7 cellular contexts compared by ENCODE assay signal in the genomic region with DNA sequence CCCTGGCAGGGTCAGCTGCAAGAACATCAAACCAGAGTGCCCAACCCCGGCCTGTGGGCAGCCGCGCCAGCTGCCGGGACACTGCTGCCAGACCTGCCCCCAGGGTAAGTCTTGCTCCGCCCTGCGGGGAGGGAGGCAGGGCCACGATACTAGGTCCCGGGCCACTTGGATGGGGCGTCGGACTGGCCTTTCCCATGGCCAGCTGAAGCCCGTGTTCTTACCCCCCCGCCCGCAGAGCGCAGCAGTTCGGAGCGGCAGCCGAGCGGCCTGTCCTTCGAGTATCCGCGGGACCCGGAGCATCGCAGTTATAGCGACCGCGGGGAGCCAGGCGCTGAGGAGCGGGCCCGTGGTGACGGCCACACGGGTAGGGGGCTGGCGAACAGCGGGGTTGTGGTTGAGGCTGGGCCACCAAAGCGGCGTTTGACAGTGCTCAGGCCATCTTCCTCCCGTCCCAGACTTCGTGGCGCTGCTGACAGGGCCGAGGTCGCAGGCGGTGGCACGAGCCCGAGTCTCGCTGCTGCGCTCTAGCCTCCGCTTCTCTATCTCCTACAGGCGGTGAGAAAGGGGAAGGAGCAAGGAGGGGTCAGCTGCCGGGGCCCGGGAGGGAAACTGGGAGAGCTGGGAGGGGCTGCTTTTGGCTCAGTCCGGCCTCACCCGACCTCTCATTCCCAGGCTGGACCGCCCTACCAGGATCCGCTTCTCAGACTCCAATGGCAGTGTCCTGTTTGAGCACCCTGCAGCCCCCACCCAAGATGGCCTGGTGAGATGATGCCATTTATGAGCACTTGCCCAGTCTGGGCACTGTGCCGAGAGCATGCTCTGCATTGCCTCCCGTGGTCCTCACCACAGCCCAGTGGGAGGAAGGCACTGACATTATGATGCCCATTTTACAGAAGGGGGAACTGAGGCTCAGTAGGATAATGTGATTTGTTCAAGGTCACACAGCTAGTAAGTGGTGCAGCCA. TPM values are rescaled to one million over a fixed set of nuclear protein-coding genes. Genes with fewer than 3 reads are reported as not detected.
DNase-seq lines count a peak whose midpoint lies in the region; TF ChIP-seq lines count a peak whose summit lies in the region.
"Had no signal": no experiment of that assay in that cellular context is flagged by ENCODE, and none has a peak within 500 bp of the region (broad histone marks: within the 10 kb centered on the region; RNA-seq: fewer than 3 reads in every experiment).

No MANE protein-coding gene starts in this region.

- no peak for TF ChIP-seq CTCF in suprapubic skin (IDR thresholded peaks at IDR 0.05)

- peak; percentile 67 for DNase-seq in activated CD8-positive, alpha-beta memory T cell treated with anti-CD3 and anti-CD28 coated beads for 24 hours
- no peak for DNase-seq in activated CD8-positive, alpha-beta memory T cell treated with anti-CD3 and anti-CD28 coated beads, Interleukin-2, amount 50 U/mL, for 48 hours
- DNase-seq in suprapubic skin (ENCODE audit: low spot score in 2 of 2) (peak in 1 of 2 donors; percentile 66), erythroblast (lab: John Stamatoyannopoulos, UW) (no peak), NCI-H2171 treated with DMSO at 0.1 percent for 48 hours (lab: John Stamatoyannopoulos, UW) (no peak)

- peaks cover 49% of the 10 kb centered on the region for H3K27me3 ChIP-seq in iPS-18a (ENCODE audit: control insufficient read depth, insufficient read depth, low read length)
- peaks cover 41% of the 10 kb centered on the region for H3K27me3 ChIP-seq in suprapubic skin

- H3K36me3 ChIP-seq in iPS-18a (ENCODE audit: control insufficient read depth, low read depth, low read length) (no peaks in the 10 kb centered on the region), suprapubic skin (peaks cover 5% of the 10 kb centered on the region)

- H3K27ac ChIP-seq in iPS-18a (ENCODE audit: low read length), result no peak overlapping the region
- H3K27ac ChIP-seq in suprapubic skin, result peak overlapping the region; percentile 41

- H3K9ac ChIP-seq in iPS-18a (ENCODE audit: low read length), result no peak overlapping the region

- H3K9me3 ChIP-seq in iPS-18a (ENCODE audit: control insufficient read depth, low read depth, low read length) (no peaks in the 10 kb centered on the region), suprapubic skin (no peaks in the 10 kb centered on the region)

- H3K4me1 ChIP-seq in iPS-18a (ENCODE audit: control insufficient read depth, low read depth, low read length) (peaks cover 20% of the 10 kb centered on the region), suprapubic skin (peaks cover 24% of the 10 kb centered on the region)

- no peak for TF ChIP-seq POLR2A in suprapubic skin (IDR thresholded peaks at IDR 0.05)
- no peak for TF ChIP-seq POLR2A in erythroblast (IDR thresholded peaks at IDR 0.05; ENCODE audit: low read length)

- H3K4me3 ChIP-seq in iPS-18a (ENCODE audit: low read length) (peak overlapping the region; percentile 49), suprapubic skin (peak overlapping the region; percentile 50)

- TF ChIP-seq EP300 in suprapubic skin (IDR thresholded peaks at IDR 0.05), result no peak

- 43% methylated on average over 1 of the region's 55 CpGs for WGBS in suprapubic skin

RNA-seq across cellular contexts. Expression of a gene that starts 1.7 kb away (rescaled TPM):
- total RNA-seq in suprapubic skin, result 10 to 100 TPM in 1 of 4 donors, 1 to 10 TPM in 3; 1.1 to 10.1 (median 4.2) TPM

RNA-seq across cellular contexts. Expression of a gene that starts 3.5 kb away (rescaled TPM):
- total RNA-seq in suprapubic skin, result under 1 TPM in 1 of 4 donors, not detected in 3; 0.93 TPM
- total RNA-seq: A673 had no signal

RNA-seq across cellular contexts. Expression of a gene that starts 20.0 kb away (rescaled TPM):
- total RNA-seq in suprapubic skin, result 100 to 1,000 TPM in 1 of 4 donors, 10 to 100 TPM in 3; 42.4 to 116 (median 66.2) TPM

RNA-seq across cellular contexts. Expression of a gene that starts 20.1 kb away (rescaled TPM):
- 1 to 10 TPM; 2.1 to 7.9 (median 3.5) TPM for total RNA-seq in suprapubic skin

RNA-seq across cellular contexts. Expression of a gene that starts 44.1 kb away (rescaled TPM):
- total RNA-seq in suprapubic skin, result 10 to 100 TPM; 54.4 to 77.9 (median 65.3) TPM
